ENCODE assay signal across 17 cellular contexts in the genomic region with DNA sequence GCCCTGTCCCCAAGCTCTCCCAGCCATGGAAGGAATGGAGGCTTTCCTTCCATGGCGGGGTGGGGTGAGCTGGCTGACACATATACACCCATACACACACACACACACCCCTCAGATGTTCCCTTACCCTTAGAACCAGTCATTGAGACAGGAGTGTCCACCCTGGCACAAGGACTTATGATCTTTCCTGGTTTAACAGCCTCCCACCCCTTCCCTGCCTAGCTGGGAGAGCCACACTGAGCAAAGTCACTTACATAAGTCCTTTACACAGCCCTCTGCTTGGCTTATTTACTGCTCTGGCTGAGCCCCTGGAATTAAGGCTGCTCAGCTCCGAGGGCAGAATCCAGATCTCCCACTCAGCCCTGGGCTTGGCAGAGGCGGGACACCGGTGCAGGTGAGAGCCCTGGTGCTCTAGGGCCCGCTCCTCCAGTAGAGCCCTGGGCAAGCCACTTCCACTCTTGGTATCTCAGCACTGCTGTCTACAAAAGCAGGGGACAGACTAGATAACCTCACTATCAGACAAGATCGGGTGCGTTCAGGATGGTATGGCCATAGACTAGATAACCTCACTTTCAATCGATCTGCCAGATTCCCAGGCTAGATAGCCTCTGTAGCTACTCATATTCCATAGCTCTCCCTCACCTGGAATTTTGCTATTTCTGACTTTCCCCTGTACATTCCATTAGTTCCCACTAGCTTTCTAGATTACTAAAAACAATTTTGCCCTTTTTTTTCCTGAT. TPM values are rescaled to one million over a fixed set of nuclear protein-coding genes. Genes with fewer than 3 reads are reported as not detected.
DNase-seq lines count a peak whose midpoint lies in the region; TF ChIP-seq lines count a peak whose summit lies in the region.
"Had no signal": no experiment of that assay in that cellular context is flagged by ENCODE, and none has a peak within 500 bp of the region (broad histone marks: within the 10 kb centered on the region; RNA-seq: fewer than 3 reads in every experiment).

No MANE protein-coding gene starts in this region.

- H3K27ac ChIP-seq in HEK293 (ENCODE audit: extremely low read depth, low read depth, low read length) (no peak overlapping the region), WERI-Rb-1 (peak overlapping the region; percentile 82), uterus (no peak overlapping the region)
- H3K27ac ChIP-seq: left lung, PC-9, VCaP had no signal

- TF ChIP-seq CTCF in HEK293 (tag by site-specific recombination; IDR thresholded peaks at IDR 0.05) (no peak), WERI-Rb-1 (IDR thresholded peaks at IDR 0.05; ENCODE audit: low read depth, low read length) (no peak), uterus (IDR thresholded peaks at IDR 0.05) (no peak)

- H3K27me3 ChIP-seq in WERI-Rb-1 (ENCODE audit: insufficient read depth, low read depth, severe bottlenecking) (no peaks in the 10 kb centered on the region), uterus (no peaks in the 10 kb centered on the region)
- H3K27me3 ChIP-seq: left lung had no signal

- no peak overlapping the region for H3K4me3 ChIP-seq in HEK293 (ENCODE audit: low read depth, low read length)
- H3K4me3 ChIP-seq in WERI-Rb-1 (ENCODE audit: low read depth, low read length): no peak overlapping the region
- H3K4me3 ChIP-seq in uterus: no peak overlapping the region
- H3K4me3 ChIP-seq: left lung, PC-9 had no signal

- CTCF ChIA-PET in HEK293 (lab: Yijun Ruan, JAX): interaction anchor here (0.7 to 3.4 kb wide), 7 partner anchors 8 to 485 kb away, joined by 3 to 20 read pairs (median 6); no protein-coding TSS in a partner anchor

- H3K36me3 ChIP-seq in HEK293 (ENCODE audit: control insufficient read depth in 2 of 2, insufficient read depth in 1 of 2, low read length in 2 of 2) (no peaks in the 10 kb centered on the region), WERI-Rb-1 (no peaks in the 10 kb centered on the region), uterus (no peaks in the 10 kb centered on the region)
- H3K36me3 ChIP-seq: left lung had no signal

- H3K27me3 Mint-ChIP-seq in activated T-helper 1 cell treated with anti-CD3 and anti-CD28 coated beads, Interleukin-12 subunit alpha, Interleukin-12 subunit beta, Interleukin-2, Interleukin-4 antibody, amounts not matched to agents 30 ng/mL and 10 ng/mL and 1 ng/mL, durations not matched to agents 14 hours and 24 hours and 36 hours (ENCODE audit: insufficient read depth): peaks cover 4% of the 10 kb centered on the region

- no peaks in the 10 kb centered on the region for H3K4me1 Mint-ChIP-seq in activated T-helper 1 cell treated with anti-CD3 and anti-CD28 coated beads, Interleukin-12 subunit alpha, Interleukin-12 subunit beta, Interleukin-2, Interleukin-4 antibody, amounts not matched to agents 30 ng/mL and 10 ng/mL and 1 ng/mL, durations not matched to agents 14 hours and 24 hours and 36 hours (ENCODE audit: low read depth)

- H3K9me3 ChIP-seq in HEK293 (ENCODE audit: control insufficient read depth, insufficient read depth, low read depth, low read length) (no peaks in the 10 kb centered on the region), WERI-Rb-1 (ENCODE audit: severe bottlenecking) (no peaks in the 10 kb centered on the region), uterus (no peaks in the 10 kb centered on the region)
- H3K9me3 ChIP-seq: left lung had no signal

- no peak overlapping the region for H3K27ac Mint-ChIP-seq in activated T-helper 1 cell treated with anti-CD3 and anti-CD28 coated beads, Interleukin-12 subunit alpha, Interleukin-12 subunit beta, Interleukin-2, Interleukin-4 antibody, amounts not matched to agents 30 ng/mL and 10 ng/mL and 1 ng/mL, durations not matched to agents 14 hours and 24 hours and 36 hours
- H3K27ac Mint-ChIP-seq: CD4-positive, CD25-positive, alpha-beta regulatory T cell had no signal

- H3K9me3 Mint-ChIP-seq in activated T-helper 1 cell treated with anti-CD3 and anti-CD28 coated beads, Interleukin-12 subunit alpha, Interleukin-12 subunit beta, Interleukin-2, Interleukin-4 antibody, amounts not matched to agents 30 ng/mL and 10 ng/mL and 1 ng/mL, durations not matched to agents 14 hours and 24 hours and 36 hours: no peaks in the 10 kb centered on the region
- H3K9me3 Mint-ChIP-seq: CD4-positive, CD25-positive, alpha-beta regulatory T cell had no signal

- intact Hi-C loops in uterus (cut with DNase I; ENCODE audit: low total_unique reads): no loop called here
- intact Hi-C loops in activated T-helper 1 cell treated with anti-CD3 and anti-CD28 coated beads, Interleukin-12 subunit alpha, Interleukin-12 subunit beta, Interleukin-2, Interleukin-4 antibody, amounts not matched to agents 30 ng/mL and 10 ng/mL and 1 ng/mL, durations not matched to agents 14 hours and 24 hours and 36 hours (cut with micrococcal nuclease): no loop called here

- no peak for TF ChIP-seq POLR2A in erythroblast (IDR thresholded peaks at IDR 0.05; ENCODE audit: low read length)
- no peak for TF ChIP-seq POLR2A in uterus (IDR thresholded peaks at IDR 0.05)

- H3K4me1 ChIP-seq in HEK293 (ENCODE audit: control insufficient read depth, insufficient read depth, low read length): no peaks in the 10 kb centered on the region
- H3K4me1 ChIP-seq in uterus: no peaks in the 10 kb centered on the region
- H3K4me1 ChIP-seq: left lung had no signal

- H3K4me3 Mint-ChIP-seq in activated T-helper 1 cell treated with anti-CD3 and anti-CD28 coated beads, Interleukin-12 subunit alpha, Interleukin-12 subunit beta, Interleukin-2, Interleukin-4 antibody, amounts not matched to agents 30 ng/mL and 10 ng/mL and 1 ng/mL, durations not matched to agents 14 hours and 24 hours and 36 hours: no peak overlapping the region
- H3K4me3 Mint-ChIP-seq: CD4-positive, CD25-positive, alpha-beta regulatory T cell had no signal

- DNase-seq in WERI-Rb-1 (peak; percentile 68), erythroblast (lab: John Stamatoyannopoulos, UW) (peak; percentile 46 to 78), pons (ENCODE audit: low spot score) (peak; percentile 57), uterus (no peak), OCI-M2 (lab: John Stamatoyannopoulos, UW; ENCODE audit: unreplicated experiment) (no peak)
- no peak for DNase-seq in activated T-helper 1 cell treated with anti-CD3 and anti-CD28 coated beads, Interleukin-12 subunit alpha, Interleukin-12 subunit beta, Interleukin-2, Interleukin-4 antibody, amounts not matched to agents 30 ng/mL and 10 ng/mL and 1 ng/mL, durations not matched to agents 14 hours and 24 hours and 36 hours (ENCODE audit: low spot score)
- DNase-seq: activated CD4-positive, alpha-beta T cell treated with anti-CD3 and anti-CD28 coated beads, Interleukin-2, amount 50 U/mL, for 4 hours; CD4-positive, CD25-positive, alpha-beta regulatory T cell; DMS53; effector CD4-positive, alpha-beta T cell; KBM-7; left lung; NCI-H2227 treated with DMSO at 0.1 percent for 48 hours; NCI-H774; PC-9 had no signal

- POLR2A ChIA-PET in HEK293 (lab: Yijun Ruan, JAX): interaction anchor here (1.6 kb wide), 1 partner anchor 22 kb away, joined by 4 read pairs; no protein-coding TSS in a partner anchor

- no peaks in the 10 kb centered on the region for H3K36me3 Mint-ChIP-seq in activated T-helper 1 cell treated with anti-CD3 and anti-CD28 coated beads, Interleukin-12 subunit alpha, Interleukin-12 subunit beta, Interleukin-2, Interleukin-4 antibody, amounts not matched to agents 30 ng/mL and 10 ng/mL and 1 ng/mL, durations not matched to agents 14 hours and 24 hours and 36 hours (ENCODE audit: low read depth)
- H3K36me3 Mint-ChIP-seq: CD4-positive, CD25-positive, alpha-beta regulatory T cell had no signal

TF ChIP-seq in HEK293, 187 proteins besides CTCF, POLR2A, EP300 and RAD21 (continues in another document):
- TF ChIP-seq ZBTB48 (tag by site-specific recombination; IDR thresholded peaks at IDR 0.05) (no peak), ZNF292 (tag by site-specific recombination; IDR thresholded peaks at IDR 0.05; ENCODE audit: borderline replicate concordance, low read depth) (no peak), KLF1 (tag by site-specific recombination; IDR thresholded peaks at IDR 0.05) (peak; percentile 65; the same call in 1 of the 2 replicates), ZIC2 (tag by site-specific recombination; IDR thresholded peaks at IDR 0.05) (0 out of 2 replicates have a peak, but pooled peaks have one; percentile 10), ZNF707 (tag by site-specific recombination; IDR thresholded peaks at IDR 0.05) (no peak)

RNA-seq across cellular contexts. Expression of gene SLC6A9, which starts 16.7 kb away (rescaled TPM):
- total RNA-seq in uterus: 10 to 100 TPM in 2 of 4 donors, 1 to 10 TPM in 2; 4.6 to 30.9 (median 17.4) TPM
- 7.0 and 7.4 TPM in 2 replicates for total RNA-seq in activated T-helper 1 cell treated with anti-CD3 and anti-CD28 coated beads, Interleukin-12 subunit alpha, Interleukin-12 subunit beta, Interleukin-2, Interleukin-4 antibody, amounts not matched to agents 30 ng/mL and 10 ng/mL and 1 ng/mL, durations not matched to agents 14 hours and 24 hours and 36 hours

RNA-seq across cellular contexts. Expression of gene CCDC24, which starts 23.1 kb away (rescaled TPM):
- total RNA-seq in uterus: 10 to 100 TPM in 1 of 4 donors, 1 to 10 TPM in 2, not detected in 1; 3.1 to 10.6 (median 7.0) TPM
- 2.7 TPM in 2 replicates for total RNA-seq in activated T-helper 1 cell treated with anti-CD3 and anti-CD28 coated beads, Interleukin-12 subunit alpha, Interleukin-12 subunit beta, Interleukin-2, Interleukin-4 antibody, amounts not matched to agents 30 ng/mL and 10 ng/mL and 1 ng/mL, durations not matched to agents 14 hours and 24 hours and 36 hours

RNA-seq across cellular contexts. Expression of gene B4GALT2, which starts 35.5 kb away (rescaled TPM):
- total RNA-seq in uterus: 10 to 100 TPM in 2 of 4 donors, 1 to 10 TPM in 2; 2.3 to 45.8 (median 18.5) TPM
- total RNA-seq in activated T-helper 1 cell treated with anti-CD3 and anti-CD28 coated beads, Interleukin-12 subunit alpha, Interleukin-12 subunit beta, Interleukin-2, Interleukin-4 antibody, amounts not matched to agents 30 ng/mL and 10 ng/mL and 1 ng/mL, durations not matched to agents 14 hours and 24 hours and 36 hours: 51.2 and 51.3 TPM in 2 replicates

RNA-seq across cellular contexts. Expression of gene ATP6V0B, which starts 39.8 kb away (rescaled TPM):
- total RNA-seq in uterus: 100 to 1,000 TPM in 1 of 4 donors, 10 to 100 TPM in 3; 49.6 to 183 (median 65.4) TPM
- 187 and 195 TPM in 2 replicates for total RNA-seq in activated T-helper 1 cell treated with anti-CD3 and anti-CD28 coated beads, Interleukin-12 subunit alpha, Interleukin-12 subunit beta, Interleukin-2, Interleukin-4 antibody, amounts not matched to agents 30 ng/mL and 10 ng/mL and 1 ng/mL, durations not matched to agents 14 hours and 24 hours and 36 hours

RNA-seq across cellular contexts. Expression of gene DPH2, which starts 44.7 kb away (rescaled TPM):
- total RNA-seq in uterus: 10 to 100 TPM in 2 of 4 donors, 1 to 10 TPM in 2; 5.1 to 18.5 (median 12.3) TPM
- total RNA-seq in activated T-helper 1 cell treated with anti-CD3 and anti-CD28 coated beads, Interleukin-12 subunit alpha, Interleukin-12 subunit beta, Interleukin-2, Interleukin-4 antibody, amounts not matched to agents 30 ng/mL and 10 ng/mL and 1 ng/mL, durations not matched to agents 14 hours and 24 hours and 36 hours: 73.8 and 74.8 TPM in 2 replicates

Comparison
In these comparisons a context has a peak if more than half of its experiments do, and no peak if none do; other contexts are left out.
1. DNase-seq: peak in WERI-Rb-1 (single experiment), erythroblast (2 of 2) and pons (single experiment); none in uterus (0 of 2), activated T-helper 1 cell treated with anti-CD3 and anti-CD28 coated beads, Interleukin-12 subunit alpha, Interleukin-12 subunit beta, Interleukin-2, Interleukin-4 antibody, amounts not matched to agents 30 ng/mL and 10 ng/mL and 1 ng/mL, durations not matched to agents 14 hours and 24 hours and 36 hours (single experiment) and OCI-M2 (single experiment).